8 cellular contexts compared by ENCODE assay signal in genomic region chr11:12087075-12087775, GRCh38. TPM values are rescaled to one million over a fixed set of nuclear protein-coding genes. Genes with fewer than 3 reads are reported as not detected.
DNase-seq lines count a peak whose midpoint lies in the region; ATAC-seq, FAIRE-seq and TF ChIP-seq lines count a peak whose summit lies in the region.

No MANE protein-coding gene starts in this region.

- no peak overlapping the region for H3K9ac ChIP-seq in GM12878 (ENCODE audit: control insufficient read depth, insufficient read depth, low read length)

- SMC1A ChIA-PET in GM12878 (lab: Charles Lee; ENCODE audit: uncharacterized antibody, unreplicated experiment) = interaction anchor here (0.6 to 1.7 kb wide), 6 partner anchors 91 to 194 kb away, joined by 3 to 5 read pairs (median 4); no protein-coding TSS in a partner anchor

- POLR2A ChIA-PET in GM12878 (lab: Charles Lee) = interaction anchor here (0.7 kb wide), 1 partner anchor 132 kb away, joined by 3 read pairs; no protein-coding TSS in a partner anchor

- H2AFZ ChIP-seq in GM12878 (ENCODE audit: control insufficient read depth, low read depth, low read length) = no peak overlapping the region

- H3K4me1 ChIP-seq in GM12878 (ENCODE audit: control insufficient read depth, insufficient read depth, low read length) (no peaks in the 10 kb centered on the region), BE2C (no peaks in the 10 kb centered on the region)

- TF ChIP-seq POLR2A in GM12878 (IDR thresholded peaks at IDR 0.05; ENCODE audit: low read depth, low read length) (no peak), lower leg skin (IDR thresholded peaks at IDR 0.05) (no peak)

- WGBS in GM12878 (ENCODE audit: insufficient coverage, insufficient replicate concordance, low lambda C conversion rate, missing lambda C conversion rate) = 28% methylated on average over 7 of the region's 7 CpGs
- 31 to 39% methylated on average over 7 of the region's 7 CpGs for WGBS in lower leg skin, 2 donors

- ATAC-seq in GM21786 (IDR thresholded peaks at IDR 0.05; ENCODE audit: unreplicated experiment) = peak; percentile 74
- ATAC-seq in GM12878 = peak; percentile 85

- intact Hi-C loops in GM12878 (cut with micrococcal nuclease; ENCODE audit: unreplicated experiment) = no loop called here
- intact Hi-C loops in lower leg skin (cut with DNase I; ENCODE audit: low total_unique reads) = no loop called here

- H3K27ac ChIP-seq in GM12878 (ENCODE audit: control insufficient read depth, insufficient read depth) = no peak overlapping the region

- TF ChIP-seq CTCF in GM12878 (IDR thresholded peaks at IDR 0.05 in 2 of 3, conservative IDR thresholded peaks at IDR 0.05 in 1 of 3; ENCODE audit: control insufficient read depth in 2 of 3, extremely low read depth in 1 of 3, insufficient read depth in 1 of 3, low read depth in 3 of 3, low read length in 3 of 3) (0 out of 6 replicates have a peak, but pooled peaks of 1 of the 3 experiments have one; percentile 4), lower leg skin (IDR thresholded peaks at IDR 0.05) (no peak), BE2C (IDR thresholded peaks at IDR 0.05; ENCODE audit: low read depth, low read length) (no peak)

- CTCF ChIA-PET in GM12878 (lab: Yijun Ruan, JAX) = interaction anchor here (0.6 to 2.2 kb wide), 8 partner anchors 32 to 1317 kb away, joined by 3 to 9 read pairs (median 4); no protein-coding TSS in a partner anchor

- H3K4me3 ChIP-seq in GM12878 = no peak overlapping the region
- H3K4me3 ChIP-seq in lower leg skin (ENCODE audit: low read depth, poor library complexity, severe bottlenecking) = no peak overlapping the region
- no peak overlapping the region for H3K4me3 ChIP-seq in BE2C (ENCODE audit: low read depth, low read length)

- no peak overlapping the region for H3K4me2 ChIP-seq in GM12878 (ENCODE audit: control insufficient read depth, insufficient read depth)

- BruUV-seq in GM12878 (replicated peaks; lab: Mats Ljungman, UMichigan) = no TSS peak

- FAIRE-seq in GM12878 (lab: Jason Lieb, UNC) (no peak), urothelium cell line (lab: Jason Lieb, UNC) (peak; percentile 55)

- no peak for TF ChIP-seq EP300 in GM12878 (IDR thresholded peaks at IDR 0.05; ENCODE audit: borderline replicate concordance in 1 of 2, control insufficient read depth in 1 of 2, low read depth in 2 of 2, low read length in 2 of 2)

- H3K27me3 ChIP-seq in GM12878 (replicated peaks in 1 of 2; ENCODE audit: control insufficient read depth in 2 of 2, insufficient read depth in 2 of 2, low read length in 1 of 2) = no peaks in the 10 kb centered on the region
- H3K27me3 ChIP-seq in BE2C = no peaks in the 10 kb centered on the region

- H4K20me1 ChIP-seq in GM12878 (ENCODE audit: control insufficient read depth, insufficient read depth) = no peaks in the 10 kb centered on the region

- no peaks in the 10 kb centered on the region for H3K9me3 ChIP-seq in GM12878 (replicated peaks; ENCODE audit: control insufficient read depth, insufficient read depth, low read length)
- H3K9me3 ChIP-seq in BE2C = no peaks in the 10 kb centered on the region

- H3K36me3 ChIP-seq in GM12878 (ENCODE audit: control insufficient read depth in 2 of 2, insufficient read depth in 2 of 2, low read length in 1 of 2) (no peaks in the 10 kb centered on the region), BE2C (no peaks in the 10 kb centered on the region)

- in situ Hi-C loops in GM12878 (cut with MboI) = no loop called here

- TF ChIP-seq RAD21 in GM12878 (IDR thresholded peaks at IDR 0.05; ENCODE audit: insufficient read depth, low read depth, low read length) = no peak

- DNase-seq in AG20443 (ENCODE audit: low spot score) = peak; percentile 67
- peak; percentile 53 for DNase-seq in RKO (ENCODE audit: low spot score)
- DNase-seq in GM12878 (ENCODE audit: low read depth, low spot score) = no peak
- DNase-seq in lower leg skin (ENCODE audit: low spot score in 2 of 2) = peak; percentile 66 to 84
- DNase-seq in urothelium cell line (ENCODE audit: low spot score) = peak; percentile 42
- no peak for DNase-seq in hypothalamus (lab: John Stamatoyannopoulos, UW)
- no peak for DNase-seq in BE2C

- RAD21 ChIA-PET in GM12878 (lab: Charles Lee; ENCODE audit: unreplicated experiment) = interaction anchor here (1.2 kb wide), 1 partner anchor 194 kb away, joined by 3 read pairs; no protein-coding TSS in a partner anchor

- H3K79me2 ChIP-seq in GM12878 (ENCODE audit: control insufficient read depth, insufficient read depth, low read length) = no peaks in the 10 kb centered on the region

TF ChIP-seq in GM12878, 131 proteins besides CTCF, POLR2A, EP300 and RAD21:
- TF ChIP-seq HSF1 (IDR thresholded peaks at IDR 0.05; ENCODE audit: low read depth, low read length) (no peak), BCLAF1 (IDR thresholded peaks at IDR 0.05) (no peak), MYB (IDR thresholded peaks at IDR 0.05; ENCODE audit: borderline replicate concordance, low read depth, low read length) (no peak), FOXK2 (IDR thresholded peaks at IDR 0.05) (no peak), USF2 (IDR thresholded peaks at IDR 0.05; ENCODE audit: borderline replicate concordance, low read depth, low read length) (no peak), CBX3 (IDR thresholded peaks at IDR 0.05; ENCODE audit: borderline replicate concordance, low read depth) (no peak)

RNA-seq across cellular contexts. Expression of gene MICAL2, which starts 23.2 kb away (rescaled TPM):
- 1.7 and 2.6 TPM in 2 replicates for total RNA-seq in GM12878 (2013; cell fraction: nucleolus; rRNA removed)
- total RNA-seq in GM12878 (2014; rRNA removed) = 2.2 and 3.4 TPM in 2 replicates
- total RNA-seq in GM12878 (2014; rRNA removed; fragmentation: Illumina TruSeq; extraction: Trizol) = 2.9 and 3.6 TPM in 2 replicates
- 4.9 and 5.6 TPM in 2 replicates for total RNA-seq in GM12878 (2021)
- 0.41 TPM for polyA plus RNA-seq in GM12878 (2011; ENCODE audit: low read depth)
- 1.3 and 1.8 TPM in 2 replicates for polyA plus RNA-seq in GM12878 (2011; rRNA removed)
- polyA plus RNA-seq in GM12878 (2011; cell fraction: cytosol; rRNA removed) = 0.69 and 1.3 TPM in 2 replicates
- 1.3 and 1.9 TPM in 2 replicates for polyA plus RNA-seq in GM12878 (2011; cell fraction: nucleus; rRNA removed)
- 0.27 and 0.81 TPM in 2 replicates for polyA plus RNA-seq in GM12878 (2012)
- polyA plus RNA-seq in GM12878 (2014; fragmentation: Illumina TruSeq; extraction: Trizol) = 1.5 and 2.6 TPM in 2 replicates
- polyA plus RNA-seq in GM12878 (2014; fragmentation: Nextera tagmentation; extraction: Ambion mirVana) = 1 to 10 TPM in 1 of 2 experiments, under 1 TPM in 1; 0.90 to 1.5 TPM
- 2.0 and 2.5 TPM in 2 replicates for polyA plus RNA-seq in GM12878 (2014; rRNA removed)
- polyA plus RNA-seq in GM12878 (2016; fragmentation: Nextera tagmentation; extraction: Ambion mirVana) = 1 to 10 TPM; 1.7 to 2.9 TPM
- 2.8 and 6.8 TPM in 2 replicates for polyA minus RNA-seq in GM12878 (2011; rRNA and poly(A)+ RNA removed)
- 1.6 and 1.7 TPM in 2 replicates for polyA minus RNA-seq in GM12878 (2011; cell fraction: cytosol; rRNA and poly(A)+ RNA removed)
- 2.7 and 4.9 TPM in 2 replicates for polyA minus RNA-seq in GM12878 (2011; cell fraction: nucleus; rRNA and poly(A)+ RNA removed)
- 100 to 1,000 TPM; 117 to 238 (median 145) TPM for total RNA-seq in lower leg skin
- polyA plus RNA-seq in BE2C (2012; ENCODE audit: insufficient read depth, insufficient read length, low read depth) = 5.7 TPM

Comparison
In these comparisons a context has a peak if more than half of its experiments do, and no peak if none do; other contexts are left out.
1. DNase-seq: peak in AG20443 (single experiment), RKO (single experiment), lower leg skin (2 of 2) and urothelium cell line (single experiment); none in GM12878 (single experiment), hypothalamus (0 of 51) and BE2C (single experiment).
2. RNA of gene MICAL2, which starts 23.2 kb away (total RNA-seq): 117 to 238 TPM in lower leg skin; 1.7 to 5.6 TPM in GM12878; every median in the first group is over 10 times any median in the second.